In the genomic region with DNA sequence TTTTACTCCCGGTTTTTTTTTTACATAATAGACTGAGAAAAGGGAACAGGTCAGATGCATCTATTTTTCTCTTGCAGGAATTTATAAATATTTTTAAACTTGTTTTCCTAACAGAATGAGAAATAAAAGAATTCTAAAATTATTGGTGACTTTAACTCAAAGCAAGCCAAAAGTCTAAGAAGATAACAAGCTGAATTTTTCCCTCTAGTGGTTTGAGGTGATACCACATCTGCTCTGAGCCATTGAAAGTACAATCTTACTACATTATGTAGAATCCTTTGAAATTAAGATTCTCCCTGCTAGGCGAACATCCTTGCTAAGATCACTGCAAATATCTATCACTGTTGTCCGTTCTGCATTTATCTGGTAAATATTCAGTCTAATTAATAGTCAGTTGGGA, we compare ENCODE assay signal across 15 cellular contexts. TPM values are rescaled to one million over a fixed set of nuclear protein-coding genes. Genes with fewer than 3 reads are reported as not detected.
DNase-seq lines count a peak whose midpoint lies in the region; ATAC-seq and TF ChIP-seq lines count a peak whose summit lies in the region.
"Had no signal": no experiment of that assay in that cellular context is flagged by ENCODE, and none has a peak within 500 bp of the region (broad histone marks: within the 10 kb centered on the region; RNA-seq: fewer than 3 reads in every experiment).

No MANE protein-coding gene starts in this region.

- H3K27ac Mint-ChIP-seq in type B pancreatic cell = no peak overlapping the region
- H3K27ac Mint-ChIP-seq: IgD-negative memory B cell, WTC11 had no signal

- H3K79me2 ChIP-seq in SK-N-SH (ENCODE audit: insufficient read depth) (no peaks in the 10 kb centered on the region; the same call in 1 of the 2 replicates), fibroblast of lung (ENCODE audit: control insufficient read depth, insufficient read depth, low read length) (no peaks in the 10 kb centered on the region)

- no peak overlapping the region for H3K4me3 Mint-ChIP-seq in type B pancreatic cell
- H3K4me3 Mint-ChIP-seq: WTC11 had no signal

- H3K27ac ChIP-seq in left ventricle myocardium inferior (replicated peaks) (no peak overlapping the region), SK-N-SH (ENCODE audit: low read depth in 2 of 2, low read length in 1 of 2) (no peak overlapping the region), fibroblast of lung (ENCODE audit: insufficient read depth, low read length) (no peak overlapping the region)

- TF ChIP-seq RAD21 in SK-N-SH (IDR thresholded peaks at IDR 0.05; ENCODE audit: low read length) = no peak

- H3K9me3 ChIP-seq in left ventricle myocardium inferior (replicated peaks) (peaks cover 11% of the 10 kb centered on the region), SK-N-SH (peaks cover 7% of the 10 kb centered on the region; the same call in 1 of the 2 replicates), fibroblast of lung (ENCODE audit: control insufficient read depth, insufficient read depth, low read depth, low read length) (no peaks in the 10 kb centered on the region)

- H3K36me3 ChIP-seq in left ventricle myocardium inferior = no peaks in the 10 kb centered on the region
- peaks cover 0 to 5% of the 10 kb centered on the region in 2 experiments for H3K36me3 ChIP-seq in SK-N-SH (replicated peaks in 1 of 2; ENCODE audit: control insufficient read depth in 1 of 2, insufficient read depth in 2 of 2, low read length in 1 of 2)
- no peaks in the 10 kb centered on the region for H3K36me3 ChIP-seq in fibroblast of lung (ENCODE audit: control insufficient read depth, insufficient read depth, low read length)

- DNase-seq in left ventricle myocardium inferior (no peak), left ventricle myocardium superior (no peak), SK-N-SH (no peak), fibroblast of lung (ENCODE audit: low read depth in 2 of 2) (peak; percentile 12 to 19), type B pancreatic cell (ENCODE audit: extremely low spot score, unreplicated experiment) (no peak), medulla oblongata (ENCODE audit: extremely low spot score) (no peak)
- DNase-seq in activated CD4-positive, alpha-beta T cell treated with anti-CD3 and anti-CD28 coated beads for 4 hours = no peak
- DNase-seq: activated T-cell treated with anti-CD3 and anti-CD28 coated beads, Interleukin-2, amount 50 U/mL, for 48 hours; GDM1; head of caudate nucleus; NCI-H2171 had no signal

- POLR2A ChIA-PET in SK-N-SH (lab: Yijun Ruan, JAX) = no interaction called here

- no peaks in the 10 kb centered on the region for H3K4me1 ChIP-seq in left ventricle myocardium inferior
- no peaks in the 10 kb centered on the region; a peak in 1 of 4 replicates for H3K4me1 ChIP-seq in SK-N-SH (ENCODE audit: control insufficient read depth in 1 of 2, insufficient read depth in 2 of 2, low read depth in 1 of 2, low read length in 1 of 2)
- no peaks in the 10 kb centered on the region for H3K4me1 ChIP-seq in fibroblast of lung (ENCODE audit: control insufficient read depth, extremely low read depth, insufficient read depth, low read length)

- H4K20me1 ChIP-seq in SK-N-SH (ENCODE audit: insufficient read depth) = no peaks in the 10 kb centered on the region
- no peaks in the 10 kb centered on the region for H4K20me1 ChIP-seq in fibroblast of lung (ENCODE audit: control insufficient read depth, extremely low read depth, insufficient read depth, low read length)

- H3K4me2 ChIP-seq in SK-N-SH (no peak overlapping the region), fibroblast of lung (ENCODE audit: extremely low read depth, insufficient read depth, low read length) (no peak overlapping the region)

- intact Hi-C loops in left ventricle myocardium inferior (cut with micrococcal nuclease) = no loop called here
- intact Hi-C loops in left ventricle myocardium superior (cut with micrococcal nuclease) = no loop called here

- peaks cover 5% of the 10 kb centered on the region for H3K4me1 Mint-ChIP-seq in type B pancreatic cell (ENCODE audit: unreplicated experiment)
- H3K4me1 Mint-ChIP-seq: IgD-negative memory B cell had no signal

- H3F3A ChIP-seq in SK-N-SH (replicated peaks; ENCODE audit: insufficient read depth) = peaks cover under 1% of the 10 kb centered on the region

- H3K9ac ChIP-seq in SK-N-SH = no peak overlapping the region
- no peak overlapping the region for H3K9ac ChIP-seq in fibroblast of lung (ENCODE audit: insufficient read depth, low read length)

- H3K4me3 ChIP-seq in left ventricle myocardium inferior (no peak overlapping the region), SK-N-SH (ENCODE audit: low read depth in 2 of 2, low read length in 1 of 2) (no peak overlapping the region), fibroblast of lung (replicated peaks in 1 of 4; ENCODE audit: control extremely low read depth in 1 of 4, insufficient read depth in 1 of 4, low read depth in 3 of 4, low read length in 4 of 4) (no peak overlapping the region)

- TF ChIP-seq EP300 in SK-N-SH (IDR thresholded peaks at IDR 0.05; ENCODE audit: borderline replicate concordance in 1 of 2, low read depth in 1 of 2, low read length in 1 of 2) = no peak

- peak; percentile 19 for TF ChIP-seq CTCF in left ventricle myocardium inferior (IDR thresholded peaks at IDR 0.05; ENCODE audit: borderline replicate concordance)
- peak; percentile 62 for TF ChIP-seq CTCF in SK-N-SH (IDR thresholded peaks at IDR 0.05)
- TF ChIP-seq CTCF in fibroblast of lung (conservative IDR thresholded peaks at IDR 0.05 in 1 of 2, IDR thresholded peaks at IDR 0.05 in 1 of 2; ENCODE audit: low read depth in 1 of 2, low read length in 2 of 2) = peak; percentile 36 to 48
- TF ChIP-seq CTCF in type B pancreatic cell (conservative IDR thresholded peaks at IDR 0.05) = peak; percentile 68

- no peaks in the 10 kb centered on the region for H3K36me3 Mint-ChIP-seq in type B pancreatic cell

- WGBS in SK-N-SH (ENCODE audit: low lambda C conversion rate) = 40% methylated on average over 3 of the region's 3 CpGs

- H3K27me3 ChIP-seq in left ventricle myocardium inferior (ENCODE audit: low read depth) (no peaks in the 10 kb centered on the region), SK-N-SH (ENCODE audit: insufficient read depth) (no peaks in the 10 kb centered on the region), fibroblast of lung (ENCODE audit: control insufficient read depth, insufficient read depth, low read length) (no peaks in the 10 kb centered on the region)

- CTCF ChIA-PET in SK-N-SH (lab: Yijun Ruan, JAX) = no interaction called here

- H3K9me3 Mint-ChIP-seq in type B pancreatic cell = peaks cover 6% of the 10 kb centered on the region

- H2AFZ ChIP-seq in SK-N-SH (ENCODE audit: low read depth) (no peak overlapping the region), fibroblast of lung (ENCODE audit: low read length) (no peak overlapping the region)

- no peaks in the 10 kb centered on the region for H3K27me3 Mint-ChIP-seq in type B pancreatic cell

- H3K9me2 ChIP-seq in SK-N-SH = no peaks in the 10 kb centered on the region

- no peak for ATAC-seq in left ventricle myocardium superior
- ATAC-seq in HG03175 (IDR thresholded peaks at IDR 0.05; ENCODE audit: unreplicated experiment) = no peak
- ATAC-seq: WTC11 had no signal

TF ChIP-seq in SK-N-SH, 30 proteins besides CTCF, POLR2A, EP300 and RAD21:
- TF ChIP-seq RFX5 (IDR thresholded peaks at IDR 0.05; ENCODE audit: low read length) = no peak

RNA-seq across cellular contexts. Expression of a gene that starts 10.7 kb away (rescaled TPM):
- total RNA-seq in left ventricle myocardium inferior (not detected), left ventricle myocardium superior (not detected), fibroblast of lung (not detected in 2 replicates), type B pancreatic cell (ENCODE audit: low replicate concordance) (0.43 and 2.2 TPM in 2 replicates)
- polyA plus RNA-seq in SK-N-SH (2012; rRNA removed) (not detected in 2 replicates), fibroblast of lung (0.06 TPM in 1 of 2 replicates, not detected in the other)
- polyA plus RNA-seq in SK-N-SH (2012; cell fraction: cytosol; rRNA removed) = not detected in 2 replicates
- polyA plus RNA-seq in SK-N-SH (2012; cell fraction: nucleus; rRNA removed) = not detected in 2 replicates
- not detected in 2 replicates for polyA plus RNA-seq in fibroblast of lung (2012)
- polyA minus RNA-seq in fibroblast of lung (ENCODE audit: low replicate concordance) = not detected in 2 replicates
- total RNA-seq: lung microvascular endothelial cell, WTC11 had no signal
- polyA plus RNA-seq: IgD-negative memory B cell had no signal

Comparison
In these comparisons a context has a peak if more than half of its experiments do, and no peak if none do; other contexts are left out.
1. DNase-seq: peak in fibroblast of lung (2 of 2); none in left ventricle myocardium inferior (single experiment), left ventricle myocardium superior (single experiment), SK-N-SH (single experiment), type B pancreatic cell (single experiment), medulla oblongata (single experiment) and activated CD4-positive, alpha-beta T cell treated with anti-CD3 and anti-CD28 coated beads for 4 hours (0 of 2).
2. Peak in every context shown above with its lines, with median percentiles within 50 percentile points of each other: CTCF ChIP-seq.